ENCODE assay signal across 8 cellular contexts in the genomic region with DNA sequence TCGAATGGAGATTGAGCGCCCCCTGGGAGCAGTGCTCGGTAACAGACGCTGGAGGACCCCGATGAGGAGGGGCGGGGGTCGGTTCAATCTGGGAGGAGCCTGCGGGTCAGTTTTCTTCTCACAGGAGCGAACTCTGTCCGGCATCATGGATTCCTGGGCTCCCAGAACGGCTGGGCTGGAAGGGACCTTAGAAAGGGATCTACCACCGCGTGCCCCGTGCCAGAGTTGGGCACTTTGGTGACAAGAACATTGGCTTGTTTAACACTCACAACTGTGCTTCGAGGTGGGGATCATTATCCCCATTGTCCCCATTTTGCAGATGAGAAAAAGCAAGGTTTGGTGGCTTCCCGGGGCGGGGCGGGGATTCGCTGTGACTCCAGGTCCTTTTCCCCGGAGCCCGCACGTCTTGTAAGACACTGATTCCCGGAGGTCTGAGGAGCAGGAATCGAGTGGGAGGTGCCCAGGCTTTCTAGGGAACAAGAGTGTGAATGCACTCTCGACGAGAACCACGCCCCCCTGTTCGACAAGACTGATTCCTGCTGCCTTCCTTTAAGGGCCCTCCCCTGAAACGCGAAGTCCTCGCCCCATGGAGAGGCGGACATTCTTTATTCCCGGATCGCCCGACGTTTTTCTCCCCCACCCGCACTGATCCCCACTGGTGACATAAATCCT. TPM values are rescaled to one million over a fixed set of nuclear protein-coding genes. Genes with fewer than 3 reads are reported as not detected.
DNase-seq lines count a peak whose midpoint lies in the region; ATAC-seq and TF ChIP-seq lines count a peak whose summit lies in the region.

No MANE protein-coding gene starts in this region.

- H3K4me3 Mint-ChIP-seq in IgD-negative memory B cell: peak overlapping the region; percentile 92 to 100 (median 100)
- H3K4me3 Mint-ChIP-seq in activated T-cell treated with anti-CD3 and anti-CD28 coated beads, Interleukin-2, amount 50 U/mL, for 24 hours: peak overlapping the region; percentile 99

- TF ChIP-seq POLR2A in erythroblast (IDR thresholded peaks at IDR 0.05; ENCODE audit: low read length): no peak

- peak overlapping the region; percentile 53 for H3K27ac ChIP-seq in OCI-LY7 (ENCODE audit: low read depth, low read length, poor library complexity, severe bottlenecking)

- TF ChIP-seq CTCF in OCI-LY7 (conservative IDR thresholded peaks at IDR 0.05; ENCODE audit: low read length): peak; percentile 97

- H3K36me3 Mint-ChIP-seq in IgD-negative memory B cell: no peaks in the 10 kb centered on the region
- peaks cover 17% of the 10 kb centered on the region for H3K36me3 Mint-ChIP-seq in activated T-cell treated with anti-CD3 and anti-CD28 coated beads, Interleukin-2, amount 50 U/mL, for 24 hours (ENCODE audit: low read depth)

- H3K9me3 ChIP-seq in OCI-LY7 (ENCODE audit: low read length) (no peaks in the 10 kb centered on the region), mucosa of stomach (ENCODE audit: control insufficient read depth, low read length) (no peaks in the 10 kb centered on the region)

- peak overlapping the region; percentile 64 for H3K9ac ChIP-seq in mucosa of stomach (ENCODE audit: low read length)

- peak overlapping the region; percentile 87 for H3K4me2 ChIP-seq in OCI-LY7 (ENCODE audit: low read length)

- CTCF ChIA-PET in OCI-LY7 (lab: Charles Lee; ENCODE audit: unreplicated experiment): no interaction called here

- H3K27me3 Mint-ChIP-seq in IgD-negative memory B cell: no peaks in the 10 kb centered on the region
- no peaks in the 10 kb centered on the region for H3K27me3 Mint-ChIP-seq in activated T-cell treated with anti-CD3 and anti-CD28 coated beads, Interleukin-2, amount 50 U/mL, for 24 hours

- H3K9me3 Mint-ChIP-seq in IgD-negative memory B cell: peaks cover 0 to 1% (median 0%) of the 10 kb centered on the region in 3 donors
- no peaks in the 10 kb centered on the region for H3K9me3 Mint-ChIP-seq in activated T-cell treated with anti-CD3 and anti-CD28 coated beads, Interleukin-2, amount 50 U/mL, for 24 hours

- intact Hi-C loops in OCI-LY7 (cut with micrococcal nuclease; ENCODE audit: unreplicated experiment): loop anchor here (1.0 to 2.0 kb wide), 7 partner anchors 35 to 263 kb away; partner anchors contain the start of genes CFAP119, FBRS, RNF40 and SETD1A

- peaks cover 12% of the 10 kb centered on the region for H3K4me1 ChIP-seq in OCI-LY7 (ENCODE audit: insufficient read depth, low read length, poor library complexity, severe bottlenecking)
- peaks cover 12% of the 10 kb centered on the region for H3K4me1 ChIP-seq in mucosa of stomach (ENCODE audit: control insufficient read depth, insufficient read depth, low read length)

- H4K20me1 ChIP-seq in OCI-LY7 (ENCODE audit: insufficient read depth, low read length): no peaks in the 10 kb centered on the region

- no peaks in the 10 kb centered on the region for H3K9me2 ChIP-seq in OCI-LY7 (ENCODE audit: insufficient read depth, low read length)

- no peaks in the 10 kb centered on the region for H3K27me3 ChIP-seq in mucosa of stomach (ENCODE audit: control insufficient read depth, insufficient read depth, low read length)

- H3K4me1 Mint-ChIP-seq in IgD-negative memory B cell: peaks cover 0 to 10% (median 8%) of the 10 kb centered on the region in 3 donors
- peaks cover 23% of the 10 kb centered on the region for H3K4me1 Mint-ChIP-seq in activated T-cell treated with anti-CD3 and anti-CD28 coated beads, Interleukin-2, amount 50 U/mL, for 24 hours (ENCODE audit: low read depth)

- H3K36me3 ChIP-seq in OCI-LY7 (ENCODE audit: insufficient read depth, low read length) (no peaks in the 10 kb centered on the region), mucosa of stomach (ENCODE audit: control insufficient read depth, insufficient read depth, low read length) (no peaks in the 10 kb centered on the region)

- H3K79me2 ChIP-seq in OCI-LY7 (ENCODE audit: insufficient read depth, low read depth, low read length): no peaks in the 10 kb centered on the region

- no peak for ATAC-seq in HG02981 (IDR thresholded peaks at IDR 0.05; ENCODE audit: unreplicated experiment)

- BruUV-seq in OCI-LY7 (replicated peaks; lab: Mats Ljungman, UMichigan): no TSS peak

- DNase-seq in OCI-LY7 (ENCODE audit: low spot score): peak; percentile 94
- peak; percentile 90 for DNase-seq in activated T-cell treated with anti-CD3 and anti-CD28 coated beads, Interleukin-2, amount 50 U/mL, for 24 hours
- peak; percentile 86 to 89 for DNase-seq in erythroblast (lab: John Stamatoyannopoulos, UW)
- peak; percentile 79 for DNase-seq in stimulated activated CD8-positive, alpha-beta memory T cell treated with anti-CD3 and anti-CD28 coated beads, Interleukin-4, amount 100 ng/mL, for 24 hours (ENCODE audit: low read depth)

- POLR2A ChIA-PET in OCI-LY7 (lab: Charles Lee): no interaction called here

- H3K4me3 ChIP-seq in GM08714 (ENCODE audit: low read length): peak overlapping the region; percentile 77
- peak overlapping the region; percentile 74 for H3K4me3 ChIP-seq in OCI-LY7 (ENCODE audit: low read depth, low read length, poor library complexity, severe bottlenecking)
- H3K4me3 ChIP-seq in mucosa of stomach (ENCODE audit: low read length): peak overlapping the region; percentile 45

- peak overlapping the region; percentile 72; the same call in 1 of the 2 replicates for H2AFZ ChIP-seq in OCI-LY7 (ENCODE audit: low read length)

- H3K27ac Mint-ChIP-seq in IgD-negative memory B cell: peak overlapping the region; percentile 92 to 100 (median 99)
- H3K27ac Mint-ChIP-seq in activated T-cell treated with anti-CD3 and anti-CD28 coated beads, Interleukin-2, amount 50 U/mL, for 24 hours: peak overlapping the region; percentile 100

RNA-seq across cellular contexts. Expression of gene FBXL19, which starts 1.5 kb away (rescaled TPM):
- 0.26 TPM for polyA plus RNA-seq in IgD-negative memory B cell
- total RNA-seq in OCI-LY7 (2014; rRNA removed; shearing (Covaris generic)): 16.1 and 16.2 TPM in 2 replicates
- total RNA-seq in OCI-LY7 (2022): 30.2 and 34.8 TPM in 2 replicates

RNA-seq across cellular contexts. Expression of gene CTF1, which starts 25.5 kb away (rescaled TPM):
- not detected for polyA plus RNA-seq in IgD-negative memory B cell
- 0.09 and 0.21 TPM in 2 replicates for total RNA-seq in OCI-LY7 (2014; rRNA removed; shearing (Covaris generic))
- 0.46 and 0.68 TPM in 2 replicates for total RNA-seq in OCI-LY7 (2022)

RNA-seq across cellular contexts. Expression of gene ORAI3, which starts 27.0 kb away (rescaled TPM):
- 68.8 TPM for polyA plus RNA-seq in IgD-negative memory B cell
- 5.7 and 7.8 TPM in 2 replicates for total RNA-seq in OCI-LY7 (2014; rRNA removed; shearing (Covaris generic))
- 16.3 and 18.3 TPM in 2 replicates for total RNA-seq in OCI-LY7 (2022)

RNA-seq across cellular contexts. Expression of gene BCL7C, which starts 28.0 kb away (rescaled TPM):
- polyA plus RNA-seq in IgD-negative memory B cell: 45.0 TPM
- 17.8 and 20.6 TPM in 2 replicates for total RNA-seq in OCI-LY7 (2014; rRNA removed; shearing (Covaris generic))
- 11.0 and 11.5 TPM in 2 replicates for total RNA-seq in OCI-LY7 (2022)

RNA-seq across cellular contexts. Expression of gene SETD1A, which starts 35.7 kb away (rescaled TPM):
- polyA plus RNA-seq in IgD-negative memory B cell: 3.0 TPM
- 8.6 and 9.0 TPM in 2 replicates for total RNA-seq in OCI-LY7 (2014; rRNA removed; shearing (Covaris generic))
- 35.7 and 36.0 TPM in 2 replicates for total RNA-seq in OCI-LY7 (2022)
